In genomic region chr10:43427166-43427825, GRCh38 we compare ENCODE assay signal across 12 cellular contexts. TPM values are rescaled to one million over a fixed set of nuclear protein-coding genes. Genes with fewer than 3 reads are reported as not detected.
DNase-seq lines count a peak whose midpoint lies in the region; ATAC-seq and TF ChIP-seq lines count a peak whose summit lies in the region.
"Had no signal": no experiment of that assay in that cellular context is flagged by ENCODE, and none has a peak within 500 bp of the region (broad histone marks: within the 10 kb centered on the region; RNA-seq: fewer than 3 reads in every experiment).

No MANE protein-coding gene starts in this region.

- H3K36me3 ChIP-seq in DOHH2 (ENCODE audit: control insufficient read depth, low read length) (no peaks in the 10 kb centered on the region), lower lobe of right lung (no peaks in the 10 kb centered on the region)
- H3K36me3 ChIP-seq: thoracic aorta had no signal

- intact Hi-C loops in lower lobe of right lung (cut with DNase I), result no loop called here

- H3K4me1 ChIP-seq in DOHH2 (ENCODE audit: control insufficient read depth, low read length), result peaks cover 27% of the 10 kb centered on the region
- no peaks in the 10 kb centered on the region for H3K4me1 ChIP-seq in lower lobe of right lung

- DNase-seq in SKM-1 (lab: John Stamatoyannopoulos, UW; ENCODE audit: unreplicated experiment) (no peak), lower lobe of right lung (no peak), NCI-H187 (lab: John Stamatoyannopoulos, UW) (no peak), retina (no peak)
- DNase-seq: mammary epithelial cell had no signal

- peak overlapping the region; percentile 52 to 84 (median 70) for H3K4me3 Mint-ChIP-seq in IgD-negative memory B cell
- H3K4me3 Mint-ChIP-seq in activated naive CD8-positive, alpha-beta T cell, result peak overlapping the region; percentile 77
- H3K4me3 Mint-ChIP-seq: brain had no signal

- no peaks in the 10 kb centered on the region for H3K79me2 ChIP-seq in DOHH2 (ENCODE audit: control insufficient read depth, low read length)

- no peaks in the 10 kb centered on the region for H3K9me3 ChIP-seq in DOHH2 (ENCODE audit: control insufficient read depth, insufficient read depth, low read length)
- H3K9me3 ChIP-seq in lower lobe of right lung, result no peaks in the 10 kb centered on the region
- H3K9me3 ChIP-seq: thoracic aorta had no signal

- no peaks in the 10 kb centered on the region for H3K27me3 Mint-ChIP-seq in IgD-negative memory B cell
- no peaks in the 10 kb centered on the region for H3K27me3 Mint-ChIP-seq in activated naive CD8-positive, alpha-beta T cell
- H3K27me3 Mint-ChIP-seq: brain had no signal

- peaks cover 13% of the 10 kb centered on the region; the same call in 1 of the 2 replicates for H3F3A ChIP-seq in DOHH2 (ENCODE audit: control insufficient read depth, insufficient read depth)

- no peak for TF ChIP-seq CTCF in DOHH2 (IDR thresholded peaks at IDR 0.05; ENCODE audit: low read depth, low read length, poor library complexity, severe bottlenecking)
- no peak for TF ChIP-seq CTCF in lower lobe of right lung (IDR thresholded peaks at IDR 0.05)

- peak overlapping the region; percentile 57 for H3K4me2 ChIP-seq in DOHH2 (ENCODE audit: low read length)

- H3K36me3 Mint-ChIP-seq in IgD-negative memory B cell, result peaks cover 3% of the 10 kb centered on the region
- no peaks in the 10 kb centered on the region for H3K36me3 Mint-ChIP-seq in activated naive CD8-positive, alpha-beta T cell

- H3K27me3 ChIP-seq in DOHH2 (ENCODE audit: control insufficient read depth, low read length) (no peaks in the 10 kb centered on the region), lower lobe of right lung (ENCODE audit: low read depth) (no peaks in the 10 kb centered on the region)

- no peaks in the 10 kb centered on the region for H3K9me2 ChIP-seq in DOHH2 (replicated peaks; ENCODE audit: control insufficient read depth, low read length)

- H3K27ac ChIP-seq in DOHH2 (ENCODE audit: low read depth, low read length), result peak overlapping the region; percentile 43
- H3K27ac ChIP-seq in lower lobe of right lung, result no peak overlapping the region
- H3K27ac ChIP-seq: skin epidermis, thoracic aorta had no signal

- H3K4me3 ChIP-seq in DOHH2 (ENCODE audit: low read length) (peak overlapping the region; percentile 37), lower lobe of right lung (no peak overlapping the region)
- H3K4me3 ChIP-seq: skin epidermis, thoracic aorta had no signal

- H3K9me3 Mint-ChIP-seq in IgD-negative memory B cell, result no peaks in the 10 kb centered on the region
- H3K9me3 Mint-ChIP-seq in activated naive CD8-positive, alpha-beta T cell (ENCODE audit: low read depth), result no peaks in the 10 kb centered on the region

- ATAC-seq in GM21390 (IDR thresholded peaks at IDR 0.05; ENCODE audit: unreplicated experiment) (peak; percentile 76), lower lobe of right lung (no peak)

- H3K4me1 Mint-ChIP-seq in IgD-negative memory B cell, result peaks cover 7 to 15% (median 9%) of the 10 kb centered on the region in 3 donors
- H3K4me1 Mint-ChIP-seq in activated naive CD8-positive, alpha-beta T cell (ENCODE audit: low read depth), result peaks cover 19% of the 10 kb centered on the region
- H3K4me1 Mint-ChIP-seq: brain had no signal

- no peaks in the 10 kb centered on the region for H4K20me1 ChIP-seq in DOHH2 (ENCODE audit: control insufficient read depth, insufficient read depth, low read depth, low read length)

- peak overlapping the region; percentile 86 to 95 (median 93) for H3K27ac Mint-ChIP-seq in IgD-negative memory B cell
- peak overlapping the region; percentile 88 for H3K27ac Mint-ChIP-seq in activated naive CD8-positive, alpha-beta T cell
- H3K27ac Mint-ChIP-seq: brain had no signal

RNA-seq across cellular contexts. Expression of gene ZNF487, which starts 9.6 kb away (rescaled TPM):
- polyA plus RNA-seq in IgD-negative memory B cell, result 6.1 TPM
- 5.0 TPM for total RNA-seq in lower lobe of right lung

RNA-seq across cellular contexts. Expression of gene HNRNPF, which starts 18.3 kb away (rescaled TPM):
- 242 TPM for polyA plus RNA-seq in IgD-negative memory B cell
- 173 TPM for total RNA-seq in lower lobe of right lung

RNA-seq across cellular contexts. Expression of gene FXYD4, which starts 55.9 kb away (rescaled TPM):
- not detected for polyA plus RNA-seq in IgD-negative memory B cell
- total RNA-seq in lower lobe of right lung, result not detected
- total RNA-seq: mammary epithelial cell, thoracic aorta had no signal
- polyA plus RNA-seq: mammary epithelial cell had no signal
